ENCODE assay signal across 8 cellular contexts in genomic region chr15:41513282-41514227, GRCh38. TPM values are rescaled to one million over a fixed set of nuclear protein-coding genes. Genes with fewer than 3 reads are reported as not detected.
DNase-seq lines count a peak whose midpoint lies in the region; ATAC-seq and TF ChIP-seq lines count a peak whose summit lies in the region.

TSS of gene LTK (minus strand) at chr15:41513827. CDS start at chr15:41513709, 118 bp downstream.

- ATAC-seq in GM21786 (IDR thresholded peaks at IDR 0.05; ENCODE audit: unreplicated experiment), result no peak

- peak; percentile 32 for DNase-seq in GM10266 (ENCODE audit: extremely low spot score)
- peak; percentile 74 for DNase-seq in RPMI7951 (ENCODE audit: low read depth)
- peak; percentile 83 for DNase-seq in endodermal cell
- DNase-seq in nephron progenitor cell, result peak; percentile 75
- DNase-seq in stimulated activated CD4-positive, alpha-beta T cell treated with anti-CD3 and anti-CD28 coated beads, Interleukin-2, amount 100 ng/mL, for 48 hours, result no peak
- no peak for DNase-seq in HuH-7.5 (ENCODE audit: low spot score)
- no peak for DNase-seq in NK-92 (lab: John Stamatoyannopoulos, UW; ENCODE audit: unreplicated experiment)

- TF ChIP-seq CTCF in GM10266 (IDR thresholded peaks at IDR 0.05; ENCODE audit: control insufficient read depth, insufficient read depth, low read depth, missing control alignments) (no peak), endodermal cell (conservative IDR thresholded peaks at IDR 0.05) (no peak), nephron progenitor cell (IDR thresholded peaks at IDR 0.05) (no peak)

- no peak within 1 kb of the TSS for H3K9ac ChIP-seq in endodermal cell (ENCODE audit: extremely low read depth, low read length, poor library complexity, severe bottlenecking)

- H3K36me3 ChIP-seq in endodermal cell (ENCODE audit: control insufficient read depth, insufficient read depth, low read length), result peaks cover 15% of the 10 kb centered on the region

- H3K27ac ChIP-seq in endodermal cell (ENCODE audit: low read depth, low read length), result no peak within 1 kb of the TSS

- H3K4me3 Mint-ChIP-seq in endodermal cell (peak within 1 kb of the TSS; percentile 57), nephron progenitor cell (peak within 1 kb of the TSS; percentile 79)

- H3K27ac Mint-ChIP-seq in endodermal cell (no peak within 1 kb of the TSS), nephron progenitor cell (no peak within 1 kb of the TSS)

- H3K27me3 ChIP-seq in endodermal cell (ENCODE audit: control insufficient read depth, insufficient read depth, low read length, poor library complexity, severe bottlenecking), result peaks cover 62% of the 10 kb centered on the region

- H3K9me3 Mint-ChIP-seq in endodermal cell (no peaks in the 10 kb centered on the region), nephron progenitor cell (no peaks in the 10 kb centered on the region)

- peaks cover 7% of the 10 kb centered on the region for H3K4me1 ChIP-seq in endodermal cell (ENCODE audit: control insufficient read depth, insufficient read depth, low read length)

- H3K27me3 Mint-ChIP-seq in endodermal cell (ENCODE audit: insufficient read depth), result peaks cover 57% of the 10 kb centered on the region
- peaks cover 68% of the 10 kb centered on the region for H3K27me3 Mint-ChIP-seq in nephron progenitor cell (ENCODE audit: low read depth, poor library complexity)

- H3K36me3 Mint-ChIP-seq in endodermal cell (ENCODE audit: low read depth), result peaks cover 26% of the 10 kb centered on the region
- peaks cover 22% of the 10 kb centered on the region for H3K36me3 Mint-ChIP-seq in nephron progenitor cell (ENCODE audit: low read depth)

- 8 to 14% methylated on average over 19 to 46 of the region's 46 CpGs for WGBS in endodermal cell (ENCODE audit: insufficient coverage in 1 of 2, insufficient read length in 1 of 2), 2 experiments

- H3K4me3 ChIP-seq in endodermal cell (ENCODE audit: low read length), result peak within 1 kb of the TSS; percentile 52

- peaks cover 7% of the 10 kb centered on the region for H3K4me1 Mint-ChIP-seq in endodermal cell
- peaks cover 21% of the 10 kb centered on the region for H3K4me1 Mint-ChIP-seq in nephron progenitor cell

- H3K9me3 ChIP-seq in endodermal cell (ENCODE audit: control insufficient read depth, low read length), result no peaks in the 10 kb centered on the region

RNA-seq across cellular contexts. Expression of gene LTK, which starts in this region (rescaled TPM):
- total RNA-seq in RPMI7951 (2014; rRNA removed; shearing (Covaris generic)), result 2.9 and 3.1 TPM in 2 replicates
- under 1 TPM; 0.44 to 0.57 TPM for total RNA-seq in endodermal cell
- polyA plus RNA-seq in endodermal cell (2013, experiment 1 of 2), result 0.18 TPM
- polyA plus RNA-seq in endodermal cell (2013, experiment 2 of 2), result 0.17 TPM

Comparison
In these comparisons a context has a peak if more than half of its experiments do, and no peak if none do; other contexts are left out.
1. Peak in DNase-seq and H3K4me3 ChIP-seq in endodermal cell; RNA of the gene not detected or under 1 TPM.
2. DNase-seq: peak in GM10266 (single experiment), RPMI7951 (single experiment) and nephron progenitor cell (single experiment); none in stimulated activated CD4-positive, alpha-beta T cell treated with anti-CD3 and anti-CD28 coated beads, Interleukin-2, amount 100 ng/mL, for 48 hours (0 of 2), HuH-7.5 (single experiment) and NK-92 (single experiment).